ENCODE assay signal across 22 cellular contexts in genomic region chr2:161352718-161353117, GRCh38. TPM values are rescaled to one million over a fixed set of nuclear protein-coding genes. Genes with fewer than 3 reads are reported as not detected.
DNase-seq lines count a peak whose midpoint lies in the region; ATAC-seq and TF ChIP-seq lines count a peak whose summit lies in the region.
"Had no signal": no experiment of that assay in that cellular context is flagged by ENCODE, and none has a peak within 500 bp of the region (broad histone marks: within the 10 kb centered on the region; RNA-seq: fewer than 3 reads in every experiment).

No MANE protein-coding gene starts in this region.

- peaks cover 12% of the 10 kb centered on the region for H3K79me1 ChIP-seq in mesenchymal stem cell (replicated peaks; ENCODE audit: low read length, poor library complexity, severe bottlenecking)

- H3K4ac ChIP-seq in mesenchymal stem cell (ENCODE audit: low read depth in 1 of 2, low read length in 2 of 2), result no peak overlapping the region

- no peak overlapping the region for H3K9ac ChIP-seq in mesenchymal stem cell (ENCODE audit: low read length)
- H3K9ac ChIP-seq: neural progenitor cell had no signal

- intact Hi-C loops in mucosa of descending colon (cut with DNase I, micrococcal nuclease), result no loop called here

- H3K4me3 ChIP-seq in mesenchymal stem cell (ENCODE audit: insufficient read depth in 1 of 2, low read depth in 1 of 2, low read length in 2 of 2) (no peak overlapping the region), mucosa of descending colon (no peak overlapping the region)
- H3K4me3 ChIP-seq: heart left ventricle, left lung, neural progenitor cell, psoas muscle, skin epidermis had no signal

- H3K36me3 ChIP-seq in mesenchymal stem cell (ENCODE audit: control insufficient read depth in 1 of 2, insufficient read depth in 2 of 2, low read depth in 1 of 2, low read length in 2 of 2) (no peaks in the 10 kb centered on the region), mucosa of descending colon (ENCODE audit: low read depth) (no peaks in the 10 kb centered on the region)
- H3K36me3 ChIP-seq: heart left ventricle, left lung, neural progenitor cell had no signal

- H3K23ac ChIP-seq in mesenchymal stem cell (ENCODE audit: low read length in 2 of 2), result no peak overlapping the region

- H2BK120ac ChIP-seq in mesenchymal stem cell (ENCODE audit: low read depth, low read length), result no peak overlapping the region

- no peak overlapping the region for H4K91ac ChIP-seq in mesenchymal stem cell (ENCODE audit: low read length)

- H3K4me2 ChIP-seq in mesenchymal stem cell (ENCODE audit: low read length, poor library complexity, severe bottlenecking), result no peak overlapping the region
- H3K4me2 ChIP-seq: neural progenitor cell had no signal

- H3K14ac ChIP-seq in mesenchymal stem cell (ENCODE audit: low read length in 2 of 2), result no peak overlapping the region

- H3K27ac ChIP-seq in mesenchymal stem cell (ENCODE audit: low read length, poor library complexity, severe bottlenecking), result no peak overlapping the region
- H3K27ac ChIP-seq: heart left ventricle, left lung, neural progenitor cell, psoas muscle, skin epidermis had no signal

- H3K4me1 ChIP-seq in mesenchymal stem cell (ENCODE audit: control insufficient read depth, insufficient read depth, low read depth, low read length) (no peaks in the 10 kb centered on the region), mucosa of descending colon (ENCODE audit: low read depth) (no peaks in the 10 kb centered on the region)
- H3K4me1 ChIP-seq: left lung had no signal

- peak; percentile 35 for ATAC-seq in GM19351 (IDR thresholded peaks at IDR 0.05; ENCODE audit: unreplicated experiment)
- no peak for ATAC-seq in mucosa of descending colon
- ATAC-seq: activated CD4-positive, CD25-positive, alpha-beta regulatory T cell treated with anti-CD3 and anti-CD28 coated beads, Interleukin-2, amount 50 U/mL, for 24 hours; heart left ventricle; left lung; psoas muscle; stimulated activated naive B cell treated with anti-CD40 and anti-IgM and Interleukin-4, amounts not matched to agents 10 μg/mL and 1 μg/mL and 100 μg/mL, for 72 hours had no signal

- no peak overlapping the region for H2BK5ac ChIP-seq in mesenchymal stem cell (ENCODE audit: low read depth, low read length, poor library complexity, severe bottlenecking)

- no peak overlapping the region for H2AFZ ChIP-seq in mesenchymal stem cell (ENCODE audit: low read depth, low read length)
- H2AFZ ChIP-seq: neural progenitor cell had no signal

- H2BK15ac ChIP-seq in mesenchymal stem cell (ENCODE audit: low read depth, poor library complexity, severe bottlenecking), result no peak overlapping the region

- TF ChIP-seq CTCF in mucosa of descending colon (IDR thresholded peaks at IDR 0.05), result no peak

- no peaks in the 10 kb centered on the region for H3K27me3 ChIP-seq in mesenchymal stem cell (ENCODE audit: control insufficient read depth in 1 of 2, insufficient read depth in 1 of 2, low read length in 2 of 2)
- H3K27me3 ChIP-seq: heart left ventricle, left lung, neural progenitor cell had no signal

- no peak overlapping the region for H3K18ac ChIP-seq in mesenchymal stem cell (ENCODE audit: low read depth in 1 of 2, low read length in 2 of 2)

- H2BK12ac ChIP-seq in mesenchymal stem cell (ENCODE audit: low read length in 2 of 2), result no peak overlapping the region

- H2AK5ac ChIP-seq in mesenchymal stem cell (ENCODE audit: low read length, severe bottlenecking), result no peak overlapping the region

- H3K9me3 ChIP-seq in mesenchymal stem cell (ENCODE audit: control insufficient read depth, low read length), result no peaks in the 10 kb centered on the region
- H3K9me3 ChIP-seq in mucosa of descending colon, result no peaks in the 10 kb centered on the region
- H3K9me3 ChIP-seq: heart left ventricle, left lung, psoas muscle had no signal

- DNase-seq in DMS53 treated with DMSO at 0.1 percent for 48 hours (lab: John Stamatoyannopoulos, UW; ENCODE audit: unreplicated experiment) (peak; percentile 41), SK-N-DZ (ENCODE audit: low spot score) (peak; percentile 2), mesenchymal stem cell (peak; percentile 11), iPS-NIHi7 (ENCODE audit: extremely low spot score) (no peak), NOMO-1 treated with dmso at 0.1 percent for 144 hours (lab: John Stamatoyannopoulos, UW; ENCODE audit: unreplicated experiment) (no peak), mucosa of descending colon (no peak)
- DNase-seq: activated CD4-positive, alpha-beta memory T cell treated with anti-CD3 and anti-CD28 coated beads, Interleukin-2, amount 10 ng/mL, durations not matched to agents 7 days and 5 days; activated effector memory CD4-positive, alpha-beta T cell treated with Interleukin-2 at 50 U/mL for 16 hours; activated naive CD8-positive, alpha-beta T cell treated with anti-CD3 and anti-CD28 coated beads, Interleukin-2, amount 10 ng/mL, durations not matched to agents 7 days and 5 days; AML-193; CD8-positive, alpha-beta memory T cell; cerebellar nuclear complex; heart left ventricle; left lung; NCI-H146; NCI-H446 treated with DMSO at 0.1 percent for 48 hours; psoas muscle; stimulated activated naive B cell treated with anti-CD40 and anti-IgM and Interleukin-4, amounts not matched to agents 10 μg/mL and 1 μg/mL and 100 μg/mL, for 72 hours had no signal

- H4K8ac ChIP-seq in mesenchymal stem cell (ENCODE audit: low read length), result no peak overlapping the region

RNA-seq across cellular contexts. Expression of gene PSMD14, which starts 44.5 kb away (rescaled TPM):
- polyA plus RNA-seq in SK-N-DZ (2014; cell fraction: cytosol; rRNA removed), result 129 and 140 TPM in 2 replicates
- 53.8 and 77.2 TPM in 2 replicates for polyA plus RNA-seq in SK-N-DZ (2014; cell fraction: nucleus; rRNA removed)
- polyA plus RNA-seq in mesenchymal stem cell (2013, experiment 1 of 2), result 45.7 TPM
- 46.5 TPM for polyA plus RNA-seq in mesenchymal stem cell (2013, experiment 2 of 2)
- 10 to 100 TPM; 25.0 to 37.8 (median 30.0) TPM for total RNA-seq in mucosa of descending colon

Comparison
In these comparisons a context has a peak if more than half of its experiments do, and no peak if none do; other contexts are left out.
1. DNase-seq: peak in DMS53 treated with DMSO at 0.1 percent for 48 hours (single experiment), SK-N-DZ (single experiment) and mesenchymal stem cell (single experiment); none in iPS-NIHi7 (single experiment), NOMO-1 treated with dmso at 0.1 percent for 144 hours (single experiment) and mucosa of descending colon (0 of 3).